In the genomic region with DNA sequence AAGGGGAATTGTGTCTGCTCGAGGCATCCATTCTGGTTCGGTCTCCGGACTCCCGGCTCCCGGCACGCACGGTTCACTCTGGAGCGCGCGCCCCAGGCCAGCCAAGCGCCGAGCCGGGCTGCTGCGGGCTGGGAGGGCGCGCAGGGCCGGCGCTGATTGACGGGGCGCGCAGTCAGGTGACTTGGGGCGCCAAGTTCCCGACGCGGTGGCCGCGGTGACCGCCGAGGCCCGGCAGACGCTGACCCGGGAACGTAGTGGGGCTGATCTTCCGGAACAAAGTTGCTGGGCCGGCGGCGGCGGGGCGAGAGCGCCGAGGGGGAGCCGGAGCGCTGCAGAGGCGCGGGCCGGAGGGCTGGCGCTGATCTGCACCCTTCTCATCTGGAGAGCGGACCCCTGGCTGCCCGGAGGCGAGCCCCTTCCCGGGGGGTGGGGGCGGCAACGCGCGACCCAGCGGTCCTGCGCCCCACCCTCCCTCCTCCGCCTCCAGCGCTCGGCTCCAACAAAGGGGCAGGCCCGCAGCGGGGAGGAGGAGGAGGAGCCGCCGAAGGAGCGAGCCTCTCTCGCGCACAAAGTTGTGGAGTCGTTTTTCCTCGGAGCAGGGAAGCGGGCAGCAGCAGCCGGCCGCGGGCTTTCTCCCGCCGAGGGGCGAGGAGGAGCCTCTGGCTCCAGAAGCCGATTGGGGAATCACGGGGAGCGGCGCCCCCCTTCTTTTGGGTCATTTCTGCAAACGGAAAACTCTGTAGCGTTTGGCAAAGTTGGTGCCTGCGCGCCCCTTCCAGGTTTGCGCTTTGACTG, we compare ENCODE assay signal across 7 cellular contexts. TPM values are rescaled to one million over a fixed set of nuclear protein-coding genes. Genes with fewer than 3 reads are reported as not detected.
DNase-seq lines count a peak whose midpoint lies in the region; ATAC-seq, FAIRE-seq and TF ChIP-seq lines count a peak whose summit lies in the region.

TSS of gene UTRN (plus strand) at position 583 of the 795 bp plus-strand sequence. CDS start 6,494 bp downstream, outside the sequence.

- H3K9ac ChIP-seq in duodenal mucosa (ENCODE audit: low read depth in 1 of 2, low read length in 2 of 2), result peak within 1 kb of the TSS; percentile 78 to 87
- H3K9ac ChIP-seq in HepG2 (ENCODE audit: insufficient read depth, low read depth, low read length), result peak within 1 kb of the TSS; percentile 84

- H3K4me3 ChIP-seq in HFF-Myc (replicated peaks; ENCODE audit: low read depth, low read length) (peak within 1 kb of the TSS; percentile 85), duodenal mucosa (ENCODE audit: low read depth in 1 of 2, low read length in 2 of 2) (peak within 1 kb of the TSS; percentile 93 to 95), HepG2 (replicated peaks in 1 of 3; ENCODE audit: insufficient read depth in 1 of 3, low read depth in 2 of 3, low read length in 3 of 3) (peak within 1 kb of the TSS; percentile 87 to 99 (median 89))

- H3K79me2 ChIP-seq in HepG2 (ENCODE audit: insufficient read depth, low read length), result peaks cover 61% of the 10 kb centered on the region

- H3K27me3 Mint-ChIP-seq in activated CD4-positive, alpha-beta T cell treated with anti-CD3 and anti-CD28 coated beads, Interleukin-2, amount 10 ng/mL, durations not matched to agents 7 days and 5 days, result peaks cover 33% of the 10 kb centered on the region

- no peak for TF ChIP-seq POLR2A in GM12891 (IDR thresholded peaks at IDR 0.05; ENCODE audit: low read depth, low read length)
- peak; percentile 74 to 75 for TF ChIP-seq POLR2A in HepG2 (IDR thresholded peaks at IDR 0.05; ENCODE audit: insufficient read depth in 1 of 2, low read depth in 2 of 2, low read length in 2 of 2)

- peak within 1 kb of the TSS; percentile 72 for H3K27ac Mint-ChIP-seq in activated CD4-positive, alpha-beta T cell treated with anti-CD3 and anti-CD28 coated beads, Interleukin-2, amount 10 ng/mL, durations not matched to agents 7 days and 5 days

- H3K4me2 ChIP-seq in HepG2 (ENCODE audit: low read depth, low read length), result peak within 1 kb of the TSS; percentile 96

- intact Hi-C loops in HepG2 (cut with micrococcal nuclease; ENCODE audit: unreplicated experiment), result loop anchor here (1.0 to 5.0 kb wide), 4 partner anchors 37 to 180 kb away; no protein-coding TSS in a partner anchor

- H4K20me1 ChIP-seq in HepG2 (ENCODE audit: insufficient read depth, low read length), result peaks cover 13% of the 10 kb centered on the region

- no peaks in the 10 kb centered on the region for H3K36me3 Mint-ChIP-seq in activated CD4-positive, alpha-beta T cell treated with anti-CD3 and anti-CD28 coated beads, Interleukin-2, amount 10 ng/mL, durations not matched to agents 7 days and 5 days (ENCODE audit: low read depth)

- H3K9me3 ChIP-seq in duodenal mucosa (ENCODE audit: control insufficient read depth in 1 of 2, low read length in 2 of 2) (no peaks in the 10 kb centered on the region), HepG2 (ENCODE audit: low read length) (no peaks in the 10 kb centered on the region)

- H2AFZ ChIP-seq in HepG2 (ENCODE audit: low read length), result peak within 1 kb of the TSS; percentile 48

- TF ChIP-seq CTCF in HFF-Myc (IDR thresholded peaks at IDR 0.05; ENCODE audit: low read depth, low read length, missing control alignments), result no peak
- TF ChIP-seq CTCF in HepG2 (CRISPR knock-in tag; IDR thresholded peaks at IDR 0.05), result peak; percentile 27; the same call in 1 of the 2 replicates

- H3K36me3 ChIP-seq in duodenal mucosa (ENCODE audit: control insufficient read depth in 1 of 2, insufficient read depth in 2 of 2, low read length in 2 of 2) (no peaks in the 10 kb centered on the region), HepG2 (replicated peaks in 1 of 2; ENCODE audit: control insufficient read depth in 1 of 2, insufficient read depth in 2 of 2, low read length in 2 of 2) (peaks cover 4 to 10% of the 10 kb centered on the region in 2 experiments; a peak in 3 of 5 replicates)

- BruUV-seq in HepG2 (replicated peaks; lab: Mats Ljungman, UMichigan), result TSS peak; percentile 57

- peak; percentile 78 for ATAC-seq in HepG2

- in situ Hi-C loops in HepG2 (cut with HindIII; ENCODE audit: extremely low pct_ligation_motif_present, low pct_unique_long_range_greater_than_20kb), result loop anchor here (5.0 kb wide), 1 partner anchor 68 kb away; no protein-coding TSS in a partner anchor

- H3K27me3 ChIP-seq in duodenal mucosa (ENCODE audit: control insufficient read depth in 1 of 2, insufficient read depth in 2 of 2, low read length in 2 of 2) (no peaks in the 10 kb centered on the region), HepG2 (ENCODE audit: control insufficient read depth in 1 of 2, insufficient read depth in 2 of 2, low read length in 2 of 2) (peaks cover 0 to 3% of the 10 kb centered on the region in 2 experiments; a peak in 1 of 5 replicates)

- no peaks in the 10 kb centered on the region for H3K9me3 Mint-ChIP-seq in activated CD4-positive, alpha-beta T cell treated with anti-CD3 and anti-CD28 coated beads, Interleukin-2, amount 10 ng/mL, durations not matched to agents 7 days and 5 days

- FAIRE-seq in GM12891 (lab: Jason Lieb, UNC) (no peak), HepG2 (lab: Jason Lieb, UNC) (no peak)

- peak; percentile 53; the same call in 1 of the 2 replicates for TF ChIP-seq RAD21 in HepG2 (CRISPR knock-in tag; IDR thresholded peaks at IDR 0.05)

- no peak for TF ChIP-seq EP300 in HepG2 (IDR thresholded peaks at IDR 0.05; ENCODE audit: low read depth in 2 of 2, low read length in 2 of 2)
- TF ChIP-seq EP300 in HepG2 (CRISPR knock-in tag; IDR thresholded peaks at IDR 0.05; ENCODE audit: borderline replicate concordance), result peak; percentile 26; the same call in 1 of the 2 replicates

- 1% methylated on average over 34 of the region's 85 CpGs for WGBS in HepG2 (ENCODE audit: low lambda C conversion rate)

- peak within 1 kb of the TSS; percentile 91 for H3K4me3 Mint-ChIP-seq in activated CD4-positive, alpha-beta T cell treated with anti-CD3 and anti-CD28 coated beads, Interleukin-2, amount 10 ng/mL, durations not matched to agents 7 days and 5 days

- POLR2A ChIA-PET in activated CD4-positive, alpha-beta T cell treated with anti-CD3 and anti-CD28 coated beads, Interleukin-2, amount 10 ng/mL, durations not matched to agents 7 days and 5 days (lab: Charles Lee), result no interaction called here
- POLR2A ChIA-PET in HepG2 (lab: Yijun Ruan, JAX), result interaction anchor here (1.0 to 2.5 kb wide), 5 partner anchors 13 to 197 kb away, joined by 3 to 21 read pairs (median 5); no protein-coding TSS in a partner anchor

- H3K4me1 Mint-ChIP-seq in activated CD4-positive, alpha-beta T cell treated with anti-CD3 and anti-CD28 coated beads, Interleukin-2, amount 10 ng/mL, durations not matched to agents 7 days and 5 days, result peaks cover 19% of the 10 kb centered on the region

- H3K4me1 ChIP-seq in duodenal mucosa (ENCODE audit: control insufficient read depth in 1 of 2, insufficient read depth in 2 of 2, low read length in 2 of 2) (peaks cover 9 to 15% of the 10 kb centered on the region in 2 donors), HepG2 (ENCODE audit: insufficient read depth, low read length) (peaks cover 38% of the 10 kb centered on the region)

- CTCF ChIA-PET in activated CD4-positive, alpha-beta T cell treated with anti-CD3 and anti-CD28 coated beads, Interleukin-2, amount 10 ng/mL, durations not matched to agents 7 days and 5 days (lab: Charles Lee), result interaction anchor here (0.8 to 1.4 kb wide), 2 partner anchors 12 to 18 kb away, joined by 3 to 6 read pairs; no protein-coding TSS in a partner anchor
- CTCF ChIA-PET in HepG2 (lab: Yijun Ruan, JAX; ENCODE audit: low intra/inter-chr PET ratio, low total read pairs), result no interaction called here

- H3K27ac ChIP-seq in duodenal mucosa (ENCODE audit: low read depth, low read length), result peak within 1 kb of the TSS; percentile 63
- peak within 1 kb of the TSS; percentile 88 for H3K27ac ChIP-seq in HepG2 (ENCODE audit: extremely low read length, insufficient read depth, low read length)

- DNase-seq in GM12891 (ENCODE audit: insufficient read length, low spot score) (peak; percentile 55), HFF-Myc (ENCODE audit: extremely low read depth, low read depth) (no peak), NCI-H1105 (lab: John Stamatoyannopoulos, UW) (peak; percentile 73), HepG2 (ENCODE audit: low spot score) (peak; percentile 74)
- DNase-seq in activated CD4-positive, alpha-beta T cell treated with anti-CD3 and anti-CD28 coated beads, Interleukin-2, amount 10 ng/mL, durations not matched to agents 7 days and 5 days, result peak; percentile 54
- peak; percentile 42 for DNase-seq in stimulated activated CD4-positive, alpha-beta T cell treated with anti-CD3 and anti-CD28 coated beads, Interleukin-4, amount 100 ng/mL, for 24 hours

TF ChIP-seq in GM12891, 5 proteins besides CTCF, POLR2A, EP300 and RAD21 (continues in another document):
- no peak for TF ChIP-seq TAF1 (IDR thresholded peaks at IDR 0.05; ENCODE audit: low read depth, low read length)

TF ChIP-seq in HepG2, 621 proteins besides CTCF, POLR2A, EP300 and RAD21 (continues in another document):
- no peak for TF ChIP-seq KLF15 (CRISPR knock-in tag; IDR thresholded peaks at IDR 0.05; ENCODE audit: borderline replicate concordance)

RNA-seq across cellular contexts. Expression of gene UTRN, which starts in this region (rescaled TPM):
- polyA plus RNA-seq in GM12891 (2012; ENCODE audit: low read depth, missing spikeins), result 12.6 TPM
- total RNA-seq in activated CD4-positive, alpha-beta T cell treated with anti-CD3 and anti-CD28 coated beads, Interleukin-2, amount 10 ng/mL, durations not matched to agents 7 days and 5 days, result 100 to 1,000 TPM; 134 to 143 TPM
- 85.4 and 102 TPM in 2 replicates for total RNA-seq in HepG2 (2016; rRNA removed; fragmentation: Illumina TruSeq; extraction: Trizol)
- 31.3 and 33.8 TPM in 2 replicates for total RNA-seq in HepG2 (2016; cell fraction: cytosol; rRNA removed; fragmentation: Illumina TruSeq; extraction: Trizol; ENCODE audit: low read depth)
- 82.8 and 99.8 TPM in 2 replicates for total RNA-seq in HepG2 (2016; cell fraction: insoluble cytoplasmic fraction; rRNA removed; fragmentation: Illumina TruSeq; extraction: Trizol)
- 24.5 and 25.3 TPM in 2 replicates for total RNA-seq in HepG2 (2016; cell fraction: membrane; rRNA removed; fragmentation: Illumina TruSeq; extraction: Trizol)
- 238 and 263 TPM in 2 replicates for total RNA-seq in HepG2 (2016; cell fraction: nucleus; rRNA removed; fragmentation: Illumina TruSeq; extraction: Trizol)
- 116 and 119 TPM in 2 replicates for polyA plus RNA-seq in HepG2 (2011; rRNA removed)
- 80.3 and 114 TPM in 2 replicates for polyA plus RNA-seq in HepG2 (2011; cell fraction: cytosol; rRNA removed)
- 157 and 177 TPM in 2 replicates for polyA plus RNA-seq in HepG2 (2011; cell fraction: nucleus; rRNA removed)
- 163 and 168 TPM in 2 replicates for polyA plus RNA-seq in HepG2 (2012)
- polyA plus RNA-seq in HepG2 (2016; cell fraction: cytosol; fragmentation: Illumina TruSeq; extraction: Trizol; ENCODE audit: low read depth), result 1.2 and 1.7 TPM in 2 replicates
- 32.6 and 33.9 TPM in 2 replicates for polyA plus RNA-seq in HepG2 (2016; cell fraction: insoluble cytoplasmic fraction; fragmentation: Illumina TruSeq; extraction: Trizol; ENCODE audit: low read depth)
- polyA plus RNA-seq in HepG2 (2016; cell fraction: membrane; fragmentation: Illumina TruSeq; extraction: Trizol; ENCODE audit: low read depth), result 2.6 and 3.8 TPM in 2 replicates
- polyA plus RNA-seq in HepG2 (2016; cell fraction: nucleus; fragmentation: Illumina TruSeq; extraction: Trizol; ENCODE audit: insufficient read depth, low read depth), result 41.1 and 45.1 TPM in 2 replicates
- polyA minus RNA-seq in HepG2 (2011; rRNA and poly(A)+ RNA removed; ENCODE audit: low replicate concordance), result 15.6 and 209 TPM in 2 replicates
- 248 and 267 TPM in 2 replicates for polyA minus RNA-seq in HepG2 (2011; cell fraction: cytosol; rRNA and poly(A)+ RNA removed)
- 1,476 and 1,554 TPM in 2 replicates for polyA minus RNA-seq in HepG2 (2011; cell fraction: nucleus; rRNA and poly(A)+ RNA removed)
